ENCODE assay signal across 15 cellular contexts in genomic region chr11:47928426-47928825, GRCh38. TPM values are rescaled to one million over a fixed set of nuclear protein-coding genes. Genes with fewer than 3 reads are reported as not detected.
DNase-seq lines count a peak whose midpoint lies in the region; ATAC-seq and TF ChIP-seq lines count a peak whose summit lies in the region.
"Had no signal": no experiment of that assay in that cellular context is flagged by ENCODE, and none has a peak within 500 bp of the region (broad histone marks: within the 10 kb centered on the region; RNA-seq: fewer than 3 reads in every experiment).

No MANE protein-coding gene starts in this region.

- H3K27me3 Mint-ChIP-seq in H9 (ENCODE audit: low read depth), result no peaks in the 10 kb centered on the region

- H2AFZ ChIP-seq in H9 (ENCODE audit: low read length), result no peak overlapping the region
- peak overlapping the region; percentile 9 for H2AFZ ChIP-seq in neuronal stem cell (ENCODE audit: low read length)
- no peak overlapping the region for H2AFZ ChIP-seq in mesenchymal stem cell (ENCODE audit: low read depth, low read length)

- H2BK12ac ChIP-seq in H9 (ENCODE audit: insufficient read length, low read depth, low read length) (no peak overlapping the region), neuronal stem cell (ENCODE audit: low read length) (no peak overlapping the region), mesenchymal stem cell (ENCODE audit: low read length in 2 of 2) (no peak overlapping the region)

- H3K14ac ChIP-seq in H9 (ENCODE audit: insufficient read depth, low read length), result no peak overlapping the region
- no peak overlapping the region for H3K14ac ChIP-seq in neuronal stem cell (ENCODE audit: low read length)
- H3K14ac ChIP-seq in mesenchymal stem cell (ENCODE audit: low read length in 2 of 2), result no peak overlapping the region

- H3K36me3 ChIP-seq in neuronal stem cell (replicated peaks in 1 of 2; ENCODE audit: control insufficient read depth in 2 of 2, insufficient read depth in 2 of 2, low read length in 2 of 2) (no peaks in the 10 kb centered on the region), mesenchymal stem cell (ENCODE audit: control insufficient read depth in 1 of 2, insufficient read depth in 2 of 2, low read depth in 1 of 2, low read length in 2 of 2) (no peaks in the 10 kb centered on the region)
- H3K36me3 ChIP-seq: HAP-1 had no signal

- H2BK20ac ChIP-seq in H9 (ENCODE audit: low read depth, low read length, poor library complexity, severe bottlenecking), result no peak overlapping the region

- no peak overlapping the region for H2BK5ac ChIP-seq in H9 (ENCODE audit: insufficient read length, low read length)
- H2BK5ac ChIP-seq in neuronal stem cell (ENCODE audit: low read length), result no peak overlapping the region
- H2BK5ac ChIP-seq in mesenchymal stem cell (ENCODE audit: low read depth, low read length, poor library complexity, severe bottlenecking), result no peak overlapping the region

- H3K4me1 Mint-ChIP-seq in H9, result peaks cover 10% of the 10 kb centered on the region in 2 experiments

- H3K79me2 ChIP-seq in H9 (ENCODE audit: insufficient read depth, low read length), result no peaks in the 10 kb centered on the region

- H2AK5ac ChIP-seq in H9 (ENCODE audit: insufficient read length, low read length) (no peak overlapping the region), neuronal stem cell (ENCODE audit: low read depth, low read length) (no peak overlapping the region), mesenchymal stem cell (ENCODE audit: low read length, severe bottlenecking) (no peak overlapping the region)

- no peak overlapping the region for H2BK15ac ChIP-seq in H9 (ENCODE audit: low read depth, low read length)
- H2BK15ac ChIP-seq in neuronal stem cell (ENCODE audit: low read length), result no peak overlapping the region
- no peak overlapping the region for H2BK15ac ChIP-seq in mesenchymal stem cell (ENCODE audit: low read depth, poor library complexity, severe bottlenecking)

- H3K9me3 ChIP-seq in H9 (ENCODE audit: control insufficient read depth, low read depth, low read length), result no peaks in the 10 kb centered on the region
- H3K9me3 ChIP-seq in neuronal stem cell (replicated peaks in 1 of 2; ENCODE audit: control insufficient read depth in 2 of 2, insufficient read depth in 1 of 2, low read depth in 1 of 2, low read length in 2 of 2), result no peaks in the 10 kb centered on the region
- H3K9me3 ChIP-seq in mesenchymal stem cell (ENCODE audit: control insufficient read depth, low read length), result no peaks in the 10 kb centered on the region
- H3K9me3 ChIP-seq: HAP-1 had no signal

- no peak for DNase-seq in H9
- peak; percentile 60 for DNase-seq in NB4 (ENCODE audit: low read depth)
- DNase-seq in SKM-1 (lab: John Stamatoyannopoulos, UW; ENCODE audit: unreplicated experiment), result peak; percentile 82
- DNase-seq in neuronal stem cell (ENCODE audit: low spot score), result no peak
- DNase-seq in caudate nucleus (lab: John Stamatoyannopoulos, UW), result no peak
- no peak for DNase-seq in mesenchymal stem cell
- no peak for DNase-seq in OCI-M2 (lab: John Stamatoyannopoulos, UW; ENCODE audit: unreplicated experiment)
- DNase-seq: activated CD8-positive, alpha-beta T cell treated with anti-CD3 and anti-CD28 coated beads, Interleukin-2, amount 10 ng/mL, durations not matched to agents 7 days and 5 days; activated effector memory CD4-positive, alpha-beta T cell treated with anti-CD3 and anti-CD28 coated beads, Interleukin-2, amount 50 U/mL, for 16 hours; dorsolateral prefrontal cortex; nucleus accumbens had no signal

- no peak overlapping the region for H4K91ac ChIP-seq in H9 (ENCODE audit: insufficient read length, low read depth, low read length)
- no peak overlapping the region for H4K91ac ChIP-seq in neuronal stem cell (ENCODE audit: low read depth, low read length, poor library complexity)
- no peak overlapping the region for H4K91ac ChIP-seq in mesenchymal stem cell (ENCODE audit: low read length)

- H3K79me1 ChIP-seq in H9 (ENCODE audit: insufficient read depth, low read depth, low read length, poor library complexity, severe bottlenecking) (no peaks in the 10 kb centered on the region), neuronal stem cell (ENCODE audit: low read depth, low read length) (no peaks in the 10 kb centered on the region), mesenchymal stem cell (replicated peaks; ENCODE audit: low read length, poor library complexity, severe bottlenecking) (no peaks in the 10 kb centered on the region)

- H4K8ac ChIP-seq in H9 (replicated peaks; ENCODE audit: insufficient read length, low read depth, low read length), result no peak overlapping the region
- no peak overlapping the region for H4K8ac ChIP-seq in neuronal stem cell (ENCODE audit: low read depth, low read length)
- no peak overlapping the region for H4K8ac ChIP-seq in mesenchymal stem cell (ENCODE audit: low read length)

- H3K9me3 Mint-ChIP-seq in H9, result no peaks in the 10 kb centered on the region

- H3K56ac ChIP-seq in H9 (ENCODE audit: insufficient read length, low read depth, low read length), result no peak overlapping the region

- H3K23ac ChIP-seq in H9 (ENCODE audit: insufficient read length, low read depth, low read length) (no peak overlapping the region), neuronal stem cell (ENCODE audit: low read depth, low read length, poor library complexity) (no peak overlapping the region), mesenchymal stem cell (ENCODE audit: low read length in 2 of 2) (peak overlapping the region in 1 of 2 experiments; percentile 23)

- no peaks in the 10 kb centered on the region for H3K23me2 ChIP-seq in H9 (ENCODE audit: insufficient read length, low read depth, low read length, poor library complexity, severe bottlenecking)

- no peaks in the 10 kb centered on the region for H3K36me3 Mint-ChIP-seq in H9 (ENCODE audit: insufficient read depth in 1 of 3, low read depth in 3 of 3)

- H3K4me3 Mint-ChIP-seq in H9, result no peak overlapping the region
- H3K4me3 Mint-ChIP-seq: activated CD8-positive, alpha-beta T cell treated with anti-CD3 and anti-CD28 coated beads, Interleukin-2, amount 10 ng/mL, durations not matched to agents 7 days and 5 days had no signal

- H4K5ac ChIP-seq in H9 (ENCODE audit: insufficient read length, low read depth, low read length), result no peak overlapping the region

- H4K20me1 ChIP-seq in H9 (ENCODE audit: control insufficient read depth, insufficient read depth, insufficient read length), result no peaks in the 10 kb centered on the region

- no CpG with 5 or more reads among the region's 5 CpGs for WGBS in H9 (ENCODE audit: extremely low coverage, insufficient read length, low lambda C conversion rate)
- WGBS in neuronal stem cell (ENCODE audit: extremely low coverage in 2 of 2, insufficient read length in 2 of 2, insufficient replicate concordance in 1 of 2), 2 donors, result no CpG with 5 or more reads among the region's 5 CpGs
- 78% methylated on average over 5 of the region's 5 CpGs for WGBS in mesenchymal stem cell

- H3K4me1 ChIP-seq in H9 (ENCODE audit: insufficient read depth, low read length) (no peaks in the 10 kb centered on the region), neuronal stem cell (ENCODE audit: control insufficient read depth in 2 of 2, insufficient read depth in 1 of 2, low read depth in 1 of 2, low read length in 2 of 2) (peaks cover 0 to 5% of the 10 kb centered on the region in 2 donors), mesenchymal stem cell (ENCODE audit: control insufficient read depth, insufficient read depth, low read depth, low read length) (peaks cover 5% of the 10 kb centered on the region)

- H3K9ac ChIP-seq in H9 (ENCODE audit: extremely low read depth, insufficient read length, low read length) (no peak overlapping the region), neuronal stem cell (ENCODE audit: low read depth, low read length, poor library complexity) (no peak overlapping the region), mesenchymal stem cell (ENCODE audit: low read length) (no peak overlapping the region)

- H3K27ac Mint-ChIP-seq in H9, result peak overlapping the region in 2 of 3 experiments; percentile 2 to 79; a peak in 2 of 7 replicates
- H3K27ac Mint-ChIP-seq: activated CD8-positive, alpha-beta T cell treated with anti-CD3 and anti-CD28 coated beads, Interleukin-2, amount 10 ng/mL, durations not matched to agents 7 days and 5 days had no signal

- no peak overlapping the region for H3K4ac ChIP-seq in H9 (ENCODE audit: low read depth, low read length)
- no peak overlapping the region for H3K4ac ChIP-seq in neuronal stem cell (ENCODE audit: low read length)
- no peak overlapping the region for H3K4ac ChIP-seq in mesenchymal stem cell (ENCODE audit: low read depth in 1 of 2, low read length in 2 of 2)

- no peak for TF ChIP-seq POLR2A in NB4 (IDR thresholded peaks at IDR 0.05; ENCODE audit: extremely low read depth, insufficient read length)

- no peak overlapping the region for H2BK120ac ChIP-seq in H9 (ENCODE audit: low read depth, low read length, poor library complexity, severe bottlenecking)
- no peak overlapping the region for H2BK120ac ChIP-seq in neuronal stem cell (ENCODE audit: low read depth, low read length)
- H2BK120ac ChIP-seq in mesenchymal stem cell (ENCODE audit: low read depth, low read length), result no peak overlapping the region

- no peak overlapping the region for H3K27ac ChIP-seq in H9 (ENCODE audit: insufficient read length, low read depth, low read length)
- H3K27ac ChIP-seq in neuronal stem cell (replicated peaks; ENCODE audit: low read length), result no peak overlapping the region
- no peak overlapping the region for H3K27ac ChIP-seq in caudate nucleus (ENCODE audit: low read depth, low read length)
- no peak overlapping the region for H3K27ac ChIP-seq in mesenchymal stem cell (ENCODE audit: low read length, poor library complexity, severe bottlenecking)
- H3K27ac ChIP-seq: dorsolateral prefrontal cortex had no signal

- no peak overlapping the region for H3T11ph ChIP-seq in H9 (ENCODE audit: low read length)

- H3K27me3 ChIP-seq in H9 (ENCODE audit: insufficient read depth, low read length) (no peaks in the 10 kb centered on the region), neuronal stem cell (ENCODE audit: control insufficient read depth in 3 of 3, insufficient read depth in 3 of 3, low read depth in 1 of 3, low read length in 3 of 3) (no peaks in the 10 kb centered on the region), mesenchymal stem cell (ENCODE audit: control insufficient read depth in 1 of 2, insufficient read depth in 1 of 2, low read length in 2 of 2) (no peaks in the 10 kb centered on the region)
- H3K27me3 ChIP-seq: dorsolateral prefrontal cortex had no signal

- no peak overlapping the region for H3K18ac ChIP-seq in H9 (ENCODE audit: insufficient read length, low read depth, low read length)
- no peak overlapping the region for H3K18ac ChIP-seq in neuronal stem cell (ENCODE audit: low read length)
- peak overlapping the region in 1 of 2 experiments; percentile 11 for H3K18ac ChIP-seq in mesenchymal stem cell (ENCODE audit: low read depth in 1 of 2, low read length in 2 of 2)

- ATAC-seq in HG03025 (IDR thresholded peaks at IDR 0.05; ENCODE audit: low FRiP score, unreplicated experiment), result no peak
- ATAC-seq: activated CD8-positive, alpha-beta T cell treated with anti-CD3 and anti-CD28 coated beads, Interleukin-2, amount 10 ng/mL, durations not matched to agents 7 days and 5 days had no signal

- no peak overlapping the region for H3K4me3 ChIP-seq in NB4 (ENCODE audit: low read depth, low read length)
- H3K4me3 ChIP-seq in neuronal stem cell (ENCODE audit: low read length in 2 of 2), result no peak overlapping the region
- H3K4me3 ChIP-seq in mesenchymal stem cell (ENCODE audit: insufficient read depth in 1 of 2, low read depth in 1 of 2, low read length in 2 of 2), result no peak overlapping the region
- H3K4me3 ChIP-seq: dorsolateral prefrontal cortex, HAP-1, lung, skin epidermis had no signal

- no peak overlapping the region for H3K4me2 ChIP-seq in H9 (ENCODE audit: insufficient read depth, insufficient read length, low read length)
- no peak overlapping the region for H3K4me2 ChIP-seq in neuronal stem cell (ENCODE audit: insufficient read depth, low read length, poor library complexity, severe bottlenecking)
- no peak overlapping the region for H3K4me2 ChIP-seq in mesenchymal stem cell (ENCODE audit: low read length, poor library complexity, severe bottlenecking)

- TF ChIP-seq CTCF in H9 (conservative IDR thresholded peaks at IDR 0.05) (no peak), NB4 (IDR thresholded peaks at IDR 0.05; ENCODE audit: low read depth, low read length) (no peak)

RNA-seq across cellular contexts. Expression of gene PTPRJ, which starts 51.9 kb away (rescaled TPM):
- total RNA-seq in H9 (2021), result 10.6 and 11.4 TPM in 2 replicates
- polyA plus RNA-seq in neuronal stem cell (2013, experiment 1 of 2), result 12.6 TPM
- 12.9 TPM for polyA plus RNA-seq in neuronal stem cell (2013, experiment 2 of 2)
- 17.1 TPM for polyA plus RNA-seq in mesenchymal stem cell (2013, experiment 1 of 2)
- polyA plus RNA-seq in mesenchymal stem cell (2013, experiment 2 of 2), result 16.8 TPM

Comparison
In these comparisons a context has a peak if more than half of its experiments do, and no peak if none do; other contexts are left out.
1. DNase-seq: peak in NB4 (single experiment) and SKM-1 (single experiment); none in H9 (single experiment), neuronal stem cell (single experiment), caudate nucleus (0 of 61), mesenchymal stem cell (single experiment) and OCI-M2 (single experiment).